ENCODE assay signal across 12 cellular contexts in genomic region chr3:10173095-10173925, GRCh38. TPM values are rescaled to one million over a fixed set of nuclear protein-coding genes. Genes with fewer than 3 reads are reported as not detected.
DNase-seq lines count a peak whose midpoint lies in the region; ATAC-seq and TF ChIP-seq lines count a peak whose summit lies in the region.
"Had no signal": no experiment of that assay in that cellular context is flagged by ENCODE, and none has a peak within 500 bp of the region (broad histone marks: within the 10 kb centered on the region; RNA-seq: fewer than 3 reads in every experiment).

No MANE protein-coding gene starts in this region.

- in situ Hi-C loops in mammary epithelial cell (cut with MboI; ENCODE audit: low sequenced_read_pairs in 2 of 2), result no loop called here

- H3K36me3 Mint-ChIP-seq in natural killer cell treated with Interleukin-12 subunit alpha and Interleukin-12 subunit beta and Interleukin-15 and Interleukin-18, amount 100 ng/mL, for 72 hours, result peaks cover 9% of the 10 kb centered on the region
- H3K36me3 Mint-ChIP-seq in natural killer cell (peaks cover 8% of the 10 kb centered on the region), naive B cell (peaks cover 9 to 10% of the 10 kb centered on the region in 2 donors)

- peaks cover 11% of the 10 kb centered on the region for H3K9me3 ChIP-seq in mammary epithelial cell (replicated peaks; ENCODE audit: insufficient read depth, low read length)

- no peaks in the 10 kb centered on the region for H3K36me3 ChIP-seq in mammary epithelial cell (ENCODE audit: insufficient read depth, low read length)

- peak overlapping the region; percentile 6 for H2AFZ ChIP-seq in mammary epithelial cell (ENCODE audit: low read depth, low read length)

- no peaks in the 10 kb centered on the region for H4K20me1 ChIP-seq in mammary epithelial cell (ENCODE audit: insufficient read depth, low read length)

- H3K79me2 ChIP-seq in mammary epithelial cell (ENCODE audit: insufficient read depth, low read length), result peaks cover 34% of the 10 kb centered on the region

- peak in 1 of 2 donors; percentile 12 for ATAC-seq in natural killer cell treated with Interleukin-12 subunit alpha and Interleukin-12 subunit beta and Interleukin-15 and Interleukin-18, amount 100 ng/mL, for 72 hours
- ATAC-seq in natural killer cell, result no peak
- no peak for ATAC-seq in naive B cell (ENCODE audit: low read depth in 2 of 2)
- no peak for ATAC-seq in GM19452 (IDR thresholded peaks at IDR 0.05; ENCODE audit: unreplicated experiment)

- peaks cover 14 to 38% of the 10 kb centered on the region in 2 donors for H3K4me1 Mint-ChIP-seq in natural killer cell treated with Interleukin-12 subunit alpha and Interleukin-12 subunit beta and Interleukin-15 and Interleukin-18, amount 100 ng/mL, for 72 hours (ENCODE audit: low read depth in 2 of 2)
- H3K4me1 Mint-ChIP-seq in natural killer cell (peaks cover 18 to 25% of the 10 kb centered on the region in 2 donors), naive B cell (peaks cover 16 to 49% (median 22%) of the 10 kb centered on the region in 3 donors)

- peak overlapping the region in 1 of 2 donors; percentile 86 for H3K27ac Mint-ChIP-seq in natural killer cell treated with Interleukin-12 subunit alpha and Interleukin-12 subunit beta and Interleukin-15 and Interleukin-18, amount 100 ng/mL, for 72 hours
- H3K27ac Mint-ChIP-seq in natural killer cell (peak overlapping the region in 1 of 2 donors; percentile 72), naive B cell (peak overlapping the region; percentile 9 to 82 (median 59))

- dilution Hi-C loops in mammary epithelial cell (cut with HindIII; ENCODE audit: low sequenced_read_pairs), result no loop called here

- CTCF ChIA-PET in mammary epithelial cell (lab: Charles Lee; ENCODE audit: low non-redundant PET), result no interaction called here

- peak overlapping the region; percentile 25 for H3K4me3 Mint-ChIP-seq in natural killer cell treated with Interleukin-12 subunit alpha and Interleukin-12 subunit beta and Interleukin-15 and Interleukin-18, amount 100 ng/mL, for 72 hours
- H3K4me3 Mint-ChIP-seq in natural killer cell, result no peak overlapping the region
- peak overlapping the region in 1 of 8 donors; percentile 66 for H3K4me3 Mint-ChIP-seq in naive B cell

- no peaks in the 10 kb centered on the region for H3K27me3 Mint-ChIP-seq in natural killer cell treated with Interleukin-12 subunit alpha and Interleukin-12 subunit beta and Interleukin-15 and Interleukin-18, amount 100 ng/mL, for 72 hours
- H3K27me3 Mint-ChIP-seq in natural killer cell (ENCODE audit: low read depth in 2 of 2), result no peaks in the 10 kb centered on the region
- no peaks in the 10 kb centered on the region for H3K27me3 Mint-ChIP-seq in naive B cell

- BruUV-seq in mammary epithelial cell (replicated peaks; lab: Mats Ljungman, UMichigan), result no TSS peak

- no peak for TF ChIP-seq CTCF in natural killer cell (IDR thresholded peaks at IDR 0.05)
- no peak for TF ChIP-seq CTCF in mammary epithelial cell (conservative IDR thresholded peaks at IDR 0.05 in 1 of 2, IDR thresholded peaks at IDR 0.05 in 1 of 2; ENCODE audit: extremely low read depth in 1 of 2, insufficient read depth in 1 of 2, low read depth in 1 of 2, low read length in 2 of 2)

- DNase-seq in natural killer cell treated with Interleukin-12 subunit alpha and Interleukin-12 subunit beta and Interleukin-15 and Interleukin-18, amount 100 ng/mL, for 72 hours (ENCODE audit: low spot score), result no peak
- DNase-seq in natural killer cell (no peak), mammary epithelial cell (peak; percentile 62), naive B cell (no peak), dedifferentiated amniotic fluid mesenchymal stem cell (ENCODE audit: extremely low spot score) (no peak), AG20443 (ENCODE audit: low spot score) (no peak)
- no peak for DNase-seq in activated effector memory CD4-positive, alpha-beta T cell treated with Interleukin-2 at 50 U/mL for 16 hours
- DNase-seq: activated CD8-positive, alpha-beta memory T cell treated with anti-CD3 and anti-CD28 coated beads for 24 hours; H7 had no signal

- H3K9ac ChIP-seq in mammary epithelial cell (ENCODE audit: insufficient read depth, low read length), result no peak overlapping the region

- WGBS in mammary epithelial cell (ENCODE audit: low coverage, missing lambda C conversion rate), result 69% methylated on average over 10 of the region's 10 CpGs

- intact Hi-C loops in natural killer cell (cut with micrococcal nuclease), result no loop called here
- intact Hi-C loops in mammary epithelial cell (cut with micrococcal nuclease), result no loop called here

- peak overlapping the region; percentile 21 for H3K27ac ChIP-seq in mammary epithelial cell (ENCODE audit: insufficient read depth, low read depth, low read length)
- H3K27ac ChIP-seq: C4-2B had no signal

- H3K4me2 ChIP-seq in mammary epithelial cell (ENCODE audit: insufficient read depth, low read depth, low read length), result peak overlapping the region; percentile 0

- peaks cover 3% of the 10 kb centered on the region for H3K9me3 Mint-ChIP-seq in natural killer cell treated with Interleukin-12 subunit alpha and Interleukin-12 subunit beta and Interleukin-15 and Interleukin-18, amount 100 ng/mL, for 72 hours
- peaks cover 4 to 7% of the 10 kb centered on the region in 2 donors for H3K9me3 Mint-ChIP-seq in natural killer cell
- H3K9me3 Mint-ChIP-seq in naive B cell, result peaks cover 0 to 8% (median 7%) of the 10 kb centered on the region in 7 donors

- no peak overlapping the region for H3K4me3 ChIP-seq in mammary epithelial cell (replicated peaks in 1 of 3; ENCODE audit: insufficient read depth in 1 of 3, low read depth in 2 of 3, low read length in 3 of 3)
- H3K4me3 ChIP-seq: lung had no signal

- H3K4me1 ChIP-seq in mammary epithelial cell (ENCODE audit: insufficient read depth, low read length), result peaks cover 12% of the 10 kb centered on the region

- no peaks in the 10 kb centered on the region for H3K27me3 ChIP-seq in mammary epithelial cell (ENCODE audit: insufficient read depth, low read length)

RNA-seq across cellular contexts. Expression of gene IRAK2, which starts 8.6 kb away (rescaled TPM):
- 10 to 100 TPM; 35.1 to 78.4 TPM for total RNA-seq in natural killer cell treated with Interleukin-12 subunit alpha and Interleukin-12 subunit beta and Interleukin-15 and Interleukin-18, amount 100 ng/mL, for 72 hours
- total RNA-seq in natural killer cell (10 to 100 TPM; 10.4 to 28.2 (median 10.9) TPM), mammary epithelial cell (10 to 100 TPM in 1 of 2 donors, 1 to 10 TPM in 1; 2.5 to 16.9 TPM)
- polyA plus RNA-seq in mammary epithelial cell (7.9 TPM), naive B cell (ENCODE audit: low read depth in 6 of 6) (10 to 100 TPM in 3 of 6 donors, 1 to 10 TPM in 3; 8.2 to 12.6 (median 10.1) TPM)
- polyA minus RNA-seq in mammary epithelial cell, result 6.2 TPM

RNA-seq across cellular contexts. Expression of gene VHL, which starts 31.7 kb away (rescaled TPM):
- total RNA-seq in natural killer cell treated with Interleukin-12 subunit alpha and Interleukin-12 subunit beta and Interleukin-15 and Interleukin-18, amount 100 ng/mL, for 72 hours, result 10 to 100 TPM; 66.8 to 77.5 TPM
- total RNA-seq in natural killer cell, result 100 to 1,000 TPM in 2 of 3 donors, 10 to 100 TPM in 1; 94.9 to 113 (median 102) TPM
- 10 to 100 TPM; 34.3 to 37.5 TPM for total RNA-seq in mammary epithelial cell
- polyA plus RNA-seq in mammary epithelial cell, result 9.8 TPM
- polyA minus RNA-seq in mammary epithelial cell, result 38.7 TPM
- 10 to 100 TPM; 10.2 to 46.5 (median 21.4) TPM for polyA plus RNA-seq in naive B cell (ENCODE audit: low read depth in 6 of 6)

RNA-seq across cellular contexts. Expression of gene BRK1, which starts 57.8 kb away (rescaled TPM):
- 100 to 1,000 TPM in 1 of 2 donors, 10 to 100 TPM in 1; 86.8 to 132 TPM for total RNA-seq in natural killer cell treated with Interleukin-12 subunit alpha and Interleukin-12 subunit beta and Interleukin-15 and Interleukin-18, amount 100 ng/mL, for 72 hours
- total RNA-seq in natural killer cell (10 to 100 TPM; 65.8 to 78.5 (median 75.0) TPM), mammary epithelial cell (100 to 1,000 TPM in 1 of 2 donors, 10 to 100 TPM in 1; 80.4 to 134 TPM)
- polyA plus RNA-seq in mammary epithelial cell (236 TPM), naive B cell (ENCODE audit: low read depth in 6 of 6) (100 to 1,000 TPM; 274 to 374 (median 312) TPM)
- polyA minus RNA-seq in mammary epithelial cell, result 112 TPM
